20 cellular contexts compared by ENCODE assay signal in the genomic region with DNA sequence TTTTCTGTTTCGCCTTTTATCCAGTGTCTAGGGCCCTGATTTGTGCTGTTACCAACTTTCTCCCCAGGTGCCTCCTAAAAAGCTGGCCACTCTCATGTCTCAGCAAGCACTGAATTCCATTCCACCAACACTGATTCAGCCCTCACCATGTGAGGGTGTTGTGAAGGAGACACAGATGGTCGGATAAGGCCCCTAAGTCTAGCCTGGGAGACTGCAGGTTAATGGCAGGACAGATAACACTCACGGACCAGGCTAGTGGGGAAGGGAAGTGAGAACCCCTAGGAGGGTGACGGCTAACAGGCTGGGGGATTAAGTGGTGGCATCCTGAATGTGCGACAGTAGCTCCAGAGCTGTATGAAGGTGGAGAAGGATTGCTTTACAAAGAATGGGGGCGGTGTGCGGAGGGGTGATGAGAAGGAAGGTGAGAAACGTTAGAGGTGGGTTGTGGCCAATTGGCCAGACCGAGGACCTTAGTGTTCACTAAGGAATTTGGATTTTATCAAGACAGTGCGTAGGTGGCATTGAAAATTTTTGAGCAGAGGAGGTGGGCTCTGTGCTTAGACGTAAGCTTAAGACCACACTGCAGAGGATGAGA. TPM values are rescaled to one million over a fixed set of nuclear protein-coding genes. Genes with fewer than 3 reads are reported as not detected.
DNase-seq lines count a peak whose midpoint lies in the region; ATAC-seq and TF ChIP-seq lines count a peak whose summit lies in the region.
"Had no signal": no experiment of that assay in that cellular context is flagged by ENCODE, and none has a peak within 500 bp of the region (broad histone marks: within the 10 kb centered on the region; RNA-seq: fewer than 3 reads in every experiment).

No MANE protein-coding gene starts in this region.

- H3K9me3 Mint-ChIP-seq in CD14-positive monocyte: peaks cover 0 to 8% (median 3%) of the 10 kb centered on the region in 7 donors
- no peaks in the 10 kb centered on the region for H3K9me3 Mint-ChIP-seq in IgD-negative memory B cell
- no peaks in the 10 kb centered on the region for H3K9me3 Mint-ChIP-seq in MCF 10A (ENCODE audit: unreplicated experiment)
- H3K9me3 Mint-ChIP-seq: activated naive CD8-positive, alpha-beta T cell treated with anti-CD3 and anti-CD28 coated beads, Interleukin-2, amount 10 ng/mL, durations not matched to agents 7 days and 5 days; T-helper 1 cell treated with Interleukin-12 subunit alpha and Interleukin-12 subunit beta and Interleukin-4 antibody, amounts not matched to agents 30 μg/mL and 1 μg/mL, for 36 hours had no signal

- H3K4me1 Mint-ChIP-seq in CD14-positive monocyte (peaks cover 34% of the 10 kb centered on the region), IgD-negative memory B cell (peaks cover 10 to 17% (median 14%) of the 10 kb centered on the region in 3 donors), MCF 10A (ENCODE audit: insufficient read depth, unreplicated experiment) (peaks cover 42% of the 10 kb centered on the region)

- no peak for DNase-seq in CD14-positive monocyte (ENCODE audit: low spot score)
- no peak for DNase-seq in MCF 10A (ENCODE audit: unreplicated experiment)
- peak; percentile 28 for DNase-seq in kidney tubule cell (ENCODE audit: low spot score)
- DNase-seq in HPDE6-E6E7 (ENCODE audit: extremely low spot score): no peak
- DNase-seq in NCI-H1092 (lab: John Stamatoyannopoulos, UW): no peak
- DNase-seq in left colon: no peak
- DNase-seq: ACHN; activated CD4-positive, CD25-positive, alpha-beta regulatory T cell; activated naive CD8-positive, alpha-beta T cell treated with anti-CD3 and anti-CD28 coated beads, Interleukin-2, amount 10 ng/mL, durations not matched to agents 7 days and 5 days; activated T-cell treated with anti-CD3 and anti-CD28 coated beads, Interleukin-2, amount 50 U/mL, for 48 hours; DMS79 treated with DMSO at 0.1 percent for 48 hours; GOT3; heart right ventricle; NCI-H2029; stimulated activated CD4-positive, alpha-beta T cell treated with anti-CD3 and anti-CD28 coated beads, Interleukin-15, amount 100 ng/mL, for 24 hours; stimulated activated naive CD4-positive, alpha-beta T cell; upper lobe of left lung had no signal

- ATAC-seq in HG02571 (IDR thresholded peaks at IDR 0.05; ENCODE audit: unreplicated experiment): no peak
- no peak for ATAC-seq in left colon
- ATAC-seq: heart right ventricle had no signal

- TF ChIP-seq CTCF in CD14-positive monocyte (IDR thresholded peaks at IDR 0.05): no peak
- no peak for TF ChIP-seq CTCF in MCF 10A (IDR thresholded peaks at IDR 0.05; ENCODE audit: unreplicated experiment)

- CTCF ChIA-PET in MCF 10A (lab: Yijun Ruan, JAX): interaction anchor here (0.6 to 1.1 kb wide), 3 partner anchors 117 to 183 kb away, joined by 3 to 4 read pairs (median 3); no protein-coding TSS in a partner anchor

- intact Hi-C loops in CD14-positive monocyte (cut with micrococcal nuclease): loop anchor here in 1 of 2 donors (5.0 kb wide), 1 partner anchor 67 kb away; no protein-coding TSS in a partner anchor
- intact Hi-C loops in MCF 10A (cut with micrococcal nuclease): no loop called here
- intact Hi-C loops in left colon (cut with DNase I, micrococcal nuclease): no loop called here

- H3K36me3 Mint-ChIP-seq in CD14-positive monocyte (peaks cover 0 to 9% of the 10 kb centered on the region in 2 donors), IgD-negative memory B cell (peaks cover 1% of the 10 kb centered on the region), MCF 10A (ENCODE audit: insufficient read depth, unreplicated experiment) (peaks cover 6% of the 10 kb centered on the region)

- H3K27ac Mint-ChIP-seq in CD14-positive monocyte (peak overlapping the region in 5 of 7 donors; percentile 2 to 82 (median 54)), IgD-negative memory B cell (peak overlapping the region; percentile 10 to 69 (median 55)), MCF 10A (ENCODE audit: low read depth, unreplicated experiment) (peak overlapping the region; percentile 2)
- H3K27ac Mint-ChIP-seq: activated naive CD8-positive, alpha-beta T cell treated with anti-CD3 and anti-CD28 coated beads, Interleukin-2, amount 10 ng/mL, durations not matched to agents 7 days and 5 days; T-helper 1 cell treated with Interleukin-12 subunit alpha and Interleukin-12 subunit beta and Interleukin-4 antibody, amounts not matched to agents 30 μg/mL and 1 μg/mL, for 36 hours had no signal

- H3K27me3 Mint-ChIP-seq in CD14-positive monocyte (ENCODE audit: low read depth in 3 of 3): peaks cover 31 to 49% (median 43%) of the 10 kb centered on the region in 3 donors
- H3K27me3 Mint-ChIP-seq in IgD-negative memory B cell: peaks cover 27% of the 10 kb centered on the region
- no peaks in the 10 kb centered on the region for H3K27me3 Mint-ChIP-seq in MCF 10A (ENCODE audit: insufficient read depth, unreplicated experiment)

- BruUV-seq in MCF 10A (replicated peaks; lab: Mats Ljungman, UMichigan): no TSS peak

- H3K4me3 Mint-ChIP-seq in CD14-positive monocyte (peak overlapping the region in 1 of 2 donors; percentile 1), IgD-negative memory B cell (peak overlapping the region in 1 of 4 donors; percentile 30), MCF 10A (ENCODE audit: unreplicated experiment) (no peak overlapping the region)
- H3K4me3 Mint-ChIP-seq: activated naive CD8-positive, alpha-beta T cell treated with anti-CD3 and anti-CD28 coated beads, Interleukin-2, amount 10 ng/mL, durations not matched to agents 7 days and 5 days; T-helper 1 cell treated with Interleukin-12 subunit alpha and Interleukin-12 subunit beta and Interleukin-4 antibody, amounts not matched to agents 30 μg/mL and 1 μg/mL, for 36 hours had no signal

- POLR2A ChIA-PET in MCF 10A (lab: Yijun Ruan, JAX): interaction anchor here (1.1 to 1.6 kb wide), 2 partner anchors 10 to 95 kb away, joined by 3 to 5 read pairs; no protein-coding TSS in a partner anchor

RNA-seq across cellular contexts. Expression of a gene that starts 3.8 kb away (rescaled TPM):
- polyA plus RNA-seq in CD14-positive monocyte: 1 to 10 TPM; 2.0 to 3.9 TPM
- 3.7 TPM for polyA plus RNA-seq in IgD-negative memory B cell
- total RNA-seq in MCF 10A (2022): 61.0 and 106 TPM in 2 replicates
- 10 to 100 TPM in 1 of 2 donors, 1 to 10 TPM in 1; 7.1 to 52.2 TPM for total RNA-seq in left colon

Comparison
In these comparisons a context has a peak if more than half of its experiments do, and no peak if none do; other contexts are left out.
1. H3K27ac Mint-ChIP-seq: peak in every context shown above with its lines; median percentile 55 in IgD-negative memory B cell; 54 in CD14-positive monocyte; 2 in MCF 10A.